Comparison of ENCODE assay signal across 1 cellular context in genomic region chr15:63504247-63504978, GRCh38.
TF ChIP-seq lines count a peak whose summit lies in the region.

A gene with protein sequence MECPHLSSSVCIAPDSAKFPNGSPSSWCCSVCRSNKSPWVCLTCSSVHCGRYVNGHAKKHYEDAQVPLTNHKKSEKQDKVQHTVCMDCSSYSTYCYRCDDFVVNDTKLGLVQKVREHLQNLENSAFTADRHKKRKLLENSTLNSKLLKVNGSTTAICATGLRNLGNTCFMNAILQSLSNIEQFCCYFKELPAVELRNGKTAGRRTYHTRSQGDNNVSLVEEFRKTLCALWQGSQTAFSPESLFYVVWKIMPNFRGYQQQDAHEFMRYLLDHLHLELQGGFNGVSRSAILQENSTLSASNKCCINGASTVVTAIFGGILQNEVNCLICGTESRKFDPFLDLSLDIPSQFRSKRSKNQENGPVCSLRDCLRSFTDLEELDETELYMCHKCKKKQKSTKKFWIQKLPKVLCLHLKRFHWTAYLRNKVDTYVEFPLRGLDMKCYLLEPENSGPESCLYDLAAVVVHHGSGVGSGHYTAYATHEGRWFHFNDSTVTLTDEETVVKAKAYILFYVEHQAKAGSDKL (plus strand): TSS chr15:63504593. CDS start chr15:63504740, 147 bp downstream.

TF ChIP-seq in HepG2, 621 proteins besides CTCF, POLR2A, EP300 and RAD21 (continued from another document and continues in another):
- TF ChIP-seq, protein P1, sequence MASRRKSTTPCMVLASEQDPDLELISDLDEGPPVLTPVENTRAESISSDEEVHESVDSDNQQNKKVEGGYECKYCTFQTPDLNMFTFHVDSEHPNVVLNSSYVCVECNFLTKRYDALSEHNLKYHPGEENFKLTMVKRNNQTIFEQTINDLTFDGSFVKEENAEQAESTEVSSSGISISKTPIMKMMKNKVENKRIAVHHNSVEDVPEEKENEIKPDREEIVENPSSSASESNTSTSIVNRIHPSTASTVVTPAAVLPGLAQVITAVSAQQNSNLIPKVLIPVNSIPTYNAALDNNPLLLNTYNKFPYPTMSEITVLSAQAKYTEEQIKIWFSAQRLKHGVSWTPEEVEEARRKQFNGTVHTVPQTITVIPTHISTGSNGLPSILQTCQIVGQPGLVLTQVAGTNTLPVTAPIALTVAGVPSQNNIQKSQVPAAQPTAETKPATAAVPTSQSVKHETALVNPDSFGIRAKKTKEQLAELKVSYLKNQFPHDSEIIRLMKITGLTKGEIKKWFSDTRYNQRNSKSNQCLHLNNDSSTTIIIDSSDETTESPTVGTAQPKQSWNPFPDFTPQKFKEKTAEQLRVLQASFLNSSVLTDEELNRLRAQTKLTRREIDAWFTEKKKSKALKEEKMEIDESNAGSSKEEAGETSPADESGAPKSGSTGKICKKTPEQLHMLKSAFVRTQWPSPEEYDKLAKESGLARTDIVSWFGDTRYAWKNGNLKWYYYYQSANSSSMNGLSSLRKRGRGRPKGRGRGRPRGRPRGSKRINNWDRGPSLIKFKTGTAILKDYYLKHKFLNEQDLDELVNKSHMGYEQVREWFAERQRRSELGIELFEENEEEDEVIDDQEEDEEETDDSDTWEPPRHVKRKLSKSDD (CRISPR knock-in tag; IDR thresholded peaks at IDR 0.05; ENCODE audit: low read depth) = peak; percentile 77
- TF ChIP-seq ZNF598 (CRISPR knock-in tag; IDR thresholded peaks at IDR 0.05; ENCODE audit: borderline replicate concordance) (no peak; the same call in 1 of the 2 replicates), ZNF567 (CRISPR knock-in tag; IDR thresholded peaks at IDR 0.05; ENCODE audit: borderline replicate concordance) (no peak), MED8 (CRISPR knock-in tag; IDR thresholded peaks at IDR 0.05; ENCODE audit: insufficient replicate concordance) (no peak), FOSL2 (CRISPR knock-in tag; IDR thresholded peaks at IDR 0.05) (peak; percentile 44; the same call in 1 of the 2 replicates), ZNF280D (CRISPR knock-in tag; IDR thresholded peaks at IDR 0.05) (no peak; the same call in 1 of the 2 replicates), ZMYM2 (CRISPR knock-in tag; IDR thresholded peaks at IDR 0.05) (0 out of 2 replicates have a peak, but pooled peaks have one; percentile 62), TMF1 (CRISPR knock-in tag; IDR thresholded peaks at IDR 0.05; ENCODE audit: low read depth) (no peak), PLRG1 (conservative IDR thresholded peaks at IDR 0.05) (no peak), CAMTA2 (CRISPR knock-in tag; IDR thresholded peaks at IDR 0.05; ENCODE audit: borderline replicate concordance) (0 out of 2 replicates have a peak, but pooled peaks have one; percentile 69), RXRA (CRISPR knock-in tag; IDR thresholded peaks at IDR 0.05) (peak; percentile 71), PAXIP1 (CRISPR knock-in tag; conservative IDR thresholded peaks at IDR 0.05) (peak; percentile 36; the same call in 1 of the 2 replicates), RBM22 (optimal IDR thresholded peaks at IDR 0.05; ENCODE audit: low read length) (no peak), FOXK1 (CRISPR knock-in tag; IDR thresholded peaks at IDR 0.05; ENCODE audit: borderline replicate concordance, low read depth) (peak; percentile 68; the same call in 1 of the 2 replicates), KDM5B (CRISPR knock-in tag; IDR thresholded peaks at IDR 0.05; ENCODE audit: borderline replicate concordance) (peak; percentile 49; the same call in 1 of the 2 replicates), NR2F2 (IDR thresholded peaks at IDR 0.05; ENCODE audit: borderline replicate concordance, low read depth) (no peak; the same call in 1 of the 2 replicates), MAF1 (CRISPR knock-in tag; IDR thresholded peaks at IDR 0.05; ENCODE audit: borderline replicate concordance) (no peak), ZFP1 (CRISPR knock-in tag; IDR thresholded peaks at IDR 0.05) (no peak), E2F5 (CRISPR knock-in tag; conservative IDR thresholded peaks at IDR 0.05) (no peak; the same call in 1 of the 2 replicates), RORA (CRISPR knock-in tag; IDR thresholded peaks at IDR 0.05) (no peak), TOE1 (CRISPR knock-in tag; IDR thresholded peaks at IDR 0.05) (no peak), ZNF382 (CRISPR knock-in tag; IDR thresholded peaks at IDR 0.05; ENCODE audit: borderline replicate concordance) (no peak), CBX2 (IDR thresholded peaks at IDR 0.05; ENCODE audit: low read depth, low read length) (no peak), CBX2 (CRISPR knock-in tag; IDR thresholded peaks at IDR 0.05; ENCODE audit: low read depth) (no peak), ZNF749 (CRISPR knock-in tag; IDR thresholded peaks at IDR 0.05; ENCODE audit: borderline replicate concordance) (0 out of 2 replicates have a peak, but pooled peaks have one; percentile 69), ARNT2 (CRISPR knock-in tag; IDR thresholded peaks at IDR 0.05; ENCODE audit: low read depth) (peak; percentile 84), ZNF75D (CRISPR knock-in tag; IDR thresholded peaks at IDR 0.05; ENCODE audit: borderline replicate concordance) (no peak), PREB (CRISPR knock-in tag; IDR thresholded peaks at IDR 0.05) (no peak), HMG20B (CRISPR knock-in tag; conservative IDR thresholded peaks at IDR 0.05) (0 out of 2 replicates have a peak, but pooled peaks have one; percentile 19), ZNF557 (CRISPR knock-in tag; IDR thresholded peaks at IDR 0.05) (no peak), ZNF768 (CRISPR knock-in tag; IDR thresholded peaks at IDR 0.05) (peak; percentile 68; the same call in 1 of the 2 replicates), HNRNPUL1 (IDR thresholded peaks at IDR 0.05; ENCODE audit: low read depth, low read length) (peak; percentile 80; the same call in 1 of the 2 replicates), MBD4 (IDR thresholded peaks at IDR 0.05; ENCODE audit: borderline replicate concordance, low read length) (no peak), CREB3 (CRISPR knock-in tag; IDR thresholded peaks at IDR 0.05) (no peak), SSRP1 (CRISPR knock-in tag; IDR thresholded peaks at IDR 0.05) (no peak), ZFP82 (CRISPR knock-in tag; IDR thresholded peaks at IDR 0.05; ENCODE audit: borderline replicate concordance) (no peak; the same call in 1 of the 2 replicates), CREB1 (IDR thresholded peaks at IDR 0.05) (peak; percentile 66), CREB1 (CRISPR knock-in tag; IDR thresholded peaks at IDR 0.05) (peak; percentile 23; the same call in 1 of the 2 replicates), MTA3 (CRISPR knock-in tag; IDR thresholded peaks at IDR 0.05) (no peak)
- TF ChIP-seq, protein P2, sequence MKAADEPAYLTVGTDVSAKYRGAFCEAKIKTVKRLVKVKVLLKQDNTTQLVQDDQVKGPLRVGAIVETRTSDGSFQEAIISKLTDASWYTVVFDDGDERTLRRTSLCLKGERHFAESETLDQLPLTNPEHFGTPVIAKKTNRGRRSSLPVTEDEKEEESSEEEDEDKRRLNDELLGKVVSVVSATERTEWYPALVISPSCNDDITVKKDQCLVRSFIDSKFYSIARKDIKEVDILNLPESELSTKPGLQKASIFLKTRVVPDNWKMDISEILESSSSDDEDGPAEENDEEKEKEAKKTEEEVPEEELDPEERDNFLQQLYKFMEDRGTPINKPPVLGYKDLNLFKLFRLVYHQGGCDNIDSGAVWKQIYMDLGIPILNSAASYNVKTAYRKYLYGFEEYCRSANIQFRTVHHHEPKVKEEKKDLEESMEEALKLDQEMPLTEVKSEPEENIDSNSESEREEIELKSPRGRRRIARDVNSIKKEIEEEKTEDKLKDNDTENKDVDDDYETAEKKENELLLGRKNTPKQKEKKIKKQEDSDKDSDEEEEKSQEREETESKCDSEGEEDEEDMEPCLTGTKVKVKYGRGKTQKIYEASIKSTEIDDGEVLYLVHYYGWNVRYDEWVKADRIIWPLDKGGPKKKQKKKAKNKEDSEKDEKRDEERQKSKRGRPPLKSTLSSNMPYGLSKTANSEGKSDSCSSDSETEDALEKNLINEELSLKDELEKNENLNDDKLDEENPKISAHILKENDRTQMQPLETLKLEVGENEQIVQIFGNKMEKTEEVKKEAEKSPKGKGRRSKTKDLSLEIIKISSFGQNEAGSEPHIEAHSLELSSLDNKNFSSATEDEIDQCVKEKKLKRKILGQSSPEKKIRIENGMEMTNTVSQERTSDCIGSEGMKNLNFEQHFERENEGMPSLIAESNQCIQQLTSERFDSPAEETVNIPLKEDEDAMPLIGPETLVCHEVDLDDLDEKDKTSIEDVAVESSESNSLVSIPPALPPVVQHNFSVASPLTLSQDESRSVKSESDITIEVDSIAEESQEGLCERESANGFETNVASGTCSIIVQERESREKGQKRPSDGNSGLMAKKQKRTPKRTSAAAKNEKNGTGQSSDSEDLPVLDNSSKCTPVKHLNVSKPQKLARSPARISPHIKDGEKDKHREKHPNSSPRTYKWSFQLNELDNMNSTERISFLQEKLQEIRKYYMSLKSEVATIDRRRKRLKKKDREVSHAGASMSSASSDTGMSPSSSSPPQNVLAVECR (CRISPR knock-in tag; IDR thresholded peaks at IDR 0.05; ENCODE audit: borderline replicate concordance) = peak; percentile 67
- TF ChIP-seq, protein P3, sequence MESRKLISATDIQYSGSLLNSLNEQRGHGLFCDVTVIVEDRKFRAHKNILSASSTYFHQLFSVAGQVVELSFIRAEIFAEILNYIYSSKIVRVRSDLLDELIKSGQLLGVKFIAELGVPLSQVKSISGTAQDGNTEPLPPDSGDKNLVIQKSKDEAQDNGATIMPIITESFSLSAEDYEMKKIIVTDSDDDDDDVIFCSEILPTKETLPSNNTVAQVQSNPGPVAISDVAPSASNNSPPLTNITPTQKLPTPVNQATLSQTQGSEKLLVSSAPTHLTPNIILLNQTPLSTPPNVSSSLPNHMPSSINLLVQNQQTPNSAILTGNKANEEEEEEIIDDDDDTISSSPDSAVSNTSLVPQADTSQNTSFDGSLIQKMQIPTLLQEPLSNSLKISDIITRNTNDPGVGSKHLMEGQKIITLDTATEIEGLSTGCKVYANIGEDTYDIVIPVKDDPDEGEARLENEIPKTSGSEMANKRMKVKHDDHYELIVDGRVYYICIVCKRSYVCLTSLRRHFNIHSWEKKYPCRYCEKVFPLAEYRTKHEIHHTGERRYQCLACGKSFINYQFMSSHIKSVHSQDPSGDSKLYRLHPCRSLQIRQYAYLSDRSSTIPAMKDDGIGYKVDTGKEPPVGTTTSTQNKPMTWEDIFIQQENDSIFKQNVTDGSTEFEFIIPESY (CRISPR knock-in tag; IDR thresholded peaks at IDR 0.05) = 0 out of 2 replicates have a peak, but pooled peaks have one; percentile 27
